ENCODE assay signal across 7 cellular contexts in the genomic region with DNA sequence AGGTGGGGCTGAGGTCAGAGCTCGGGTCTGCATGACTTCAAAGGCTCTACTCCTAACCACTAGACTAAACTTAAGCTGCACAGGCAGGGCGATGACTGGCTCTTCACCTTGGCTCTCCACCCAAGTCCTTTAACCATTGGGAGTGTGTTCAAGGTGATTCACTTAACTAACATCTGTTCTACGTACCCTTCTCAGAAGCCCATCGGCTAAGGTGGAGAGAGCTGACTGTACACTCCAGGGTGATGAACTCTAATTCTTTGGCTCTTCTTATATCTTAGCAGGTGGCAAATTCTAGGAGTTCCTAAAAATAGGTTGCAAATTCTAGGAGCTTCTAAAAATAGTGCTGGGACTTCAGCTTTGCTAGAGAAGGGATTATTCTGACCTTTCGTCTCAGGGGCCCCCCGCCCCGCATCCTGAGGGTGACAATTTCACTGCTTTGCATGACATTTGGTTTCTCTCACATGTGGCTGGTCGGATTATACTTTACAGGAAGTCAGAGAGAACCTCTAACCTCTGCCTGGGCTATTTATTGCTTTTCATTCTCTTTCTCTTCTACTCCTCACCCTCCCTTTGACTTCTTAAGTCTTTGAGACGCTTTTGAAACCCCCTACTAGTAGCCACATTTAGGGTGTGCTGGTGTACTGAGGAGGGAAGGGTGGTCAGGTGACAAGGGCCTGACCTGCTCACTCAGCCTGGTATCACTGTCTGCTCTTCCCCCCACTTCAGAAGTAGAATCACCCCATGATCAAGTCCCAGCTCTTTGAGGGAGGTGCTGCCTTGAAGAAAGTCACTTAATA. TPM values are rescaled to one million over a fixed set of nuclear protein-coding genes. Genes with fewer than 3 reads are reported as not detected.
DNase-seq lines count a peak whose midpoint lies in the region; ATAC-seq lines count a peak whose summit lies in the region.

No MANE protein-coding gene starts in this region.

- peak; percentile 39 for DNase-seq in activated T-cell treated with anti-CD3 and anti-CD28 coated beads, Interleukin-2, amount 50 U/mL, for 1 hour
- DNase-seq in stimulated activated CD4-positive, alpha-beta T cell treated with anti-CD3 and anti-CD28 coated beads, Interleukin-1b, Interleukin-23, amount 100 ng/mL, for 4 hours (ENCODE audit: low read depth in 2 of 2) = peak; percentile 27 to 31
- DNase-seq in SW 1271 (lab: John Stamatoyannopoulos, UW) (no peak), cerebellar nuclear complex (lab: John Stamatoyannopoulos, UW) (no peak), HT-29 (ENCODE audit: low spot score) (no peak)

- ATAC-seq in GM19463 (IDR thresholded peaks at IDR 0.05; ENCODE audit: unreplicated experiment) (peak; percentile 72), HG03342 (IDR thresholded peaks at IDR 0.05; ENCODE audit: unreplicated experiment) (peak; percentile 83)

RNA-seq across cellular contexts. Expression of gene PRDM1, which starts 55.5 kb away (rescaled TPM):
- 1.4 TPM in 1 of 2 replicates, not detected in the other for total RNA-seq in HT-29 (2014; rRNA removed; shearing (Covaris generic))

Comparison
In these comparisons a context has a peak if more than half of its experiments do, and no peak if none do; other contexts are left out.
1. DNase-seq: peak in activated T-cell treated with anti-CD3 and anti-CD28 coated beads, Interleukin-2, amount 50 U/mL, for 1 hour (single experiment) and stimulated activated CD4-positive, alpha-beta T cell treated with anti-CD3 and anti-CD28 coated beads, Interleukin-1b, Interleukin-23, amount 100 ng/mL, for 4 hours (2 of 2); none in SW 1271 (0 of 2), cerebellar nuclear complex (0 of 2) and HT-29 (single experiment).